Comparison of ENCODE assay signal across 8 cellular contexts in genomic region chr4:86977621-86978184, GRCh38. TPM values are rescaled to one million over a fixed set of nuclear protein-coding genes. Genes with fewer than 3 reads are reported as not detected.
DNase-seq lines count a peak whose midpoint lies in the region; ATAC-seq and TF ChIP-seq lines count a peak whose summit lies in the region.

No MANE protein-coding gene starts in this region.

- H3K9me3 Mint-ChIP-seq in endothelial cell (ENCODE audit: unreplicated experiment) = no peaks in the 10 kb centered on the region
- H3K9me3 Mint-ChIP-seq in immature natural killer cell = no peaks in the 10 kb centered on the region

- H3K27me3 Mint-ChIP-seq in endothelial cell (ENCODE audit: unreplicated experiment) (peaks cover 4% of the 10 kb centered on the region), immature natural killer cell (ENCODE audit: low read depth in 3 of 3) (no peaks in the 10 kb centered on the region)

- H3K4me1 Mint-ChIP-seq in endothelial cell (ENCODE audit: unreplicated experiment) (peaks cover 33% of the 10 kb centered on the region), immature natural killer cell (peaks cover 39 to 60% of the 10 kb centered on the region in 2 donors)

- no peak for TF ChIP-seq CTCF in endothelial cell (IDR thresholded peaks at IDR 0.05; ENCODE audit: unreplicated experiment)

- H3K4me3 Mint-ChIP-seq in endothelial cell (ENCODE audit: unreplicated experiment) (no peak overlapping the region), immature natural killer cell (no peak overlapping the region)

- H3K36me3 Mint-ChIP-seq in endothelial cell (ENCODE audit: low read depth, unreplicated experiment) (peaks cover 13% of the 10 kb centered on the region), immature natural killer cell (peaks cover 5 to 6% (median 6%) of the 10 kb centered on the region in 3 donors)

- ATAC-seq in GM19372 (IDR thresholded peaks at IDR 0.05; ENCODE audit: low read depth, unreplicated experiment) (peak; percentile 64), HG03196 (IDR thresholded peaks at IDR 0.05; ENCODE audit: unreplicated experiment) (peak; percentile 90), SK-N-SH treated with all-trans-retinoic acid at 6 μM for 48 hours (peak; percentile 77)

- DNase-seq in DMS153 treated with DMSO at 0.1 percent for 48 hours (lab: John Stamatoyannopoulos, UW; ENCODE audit: unreplicated experiment) = peak; percentile 52
- DNase-seq in iris pigment epithelial cell (ENCODE audit: low read depth) = peak; percentile 87
- no peak for DNase-seq in endothelial cell (ENCODE audit: low spot score)
- no peak for DNase-seq in immature natural killer cell
- DNase-seq in NCI-H526 (lab: John Stamatoyannopoulos, UW) = no peak

- H3K27ac Mint-ChIP-seq in endothelial cell (ENCODE audit: unreplicated experiment) (no peak overlapping the region), immature natural killer cell (peak overlapping the region in 1 of 6 donors; percentile 78)

TF ChIP-seq in SK-N-SH treated with all-trans-retinoic acid at 6 μM for 48 hours, 23 proteins besides CTCF, POLR2A, EP300 and RAD21:
- TF ChIP-seq ZNF70 (CRISPR knock-in tag; IDR thresholded peaks at IDR 0.05) (no peak), PATZ1 (CRISPR knock-in tag; IDR thresholded peaks at IDR 0.05; ENCODE audit: borderline replicate concordance) (no peak), ZC3H10 (CRISPR knock-in tag; IDR thresholded peaks at IDR 0.05) (no peak), GLIS3 (CRISPR knock-in tag; IDR thresholded peaks at IDR 0.05) (no peak), BACH2 (CRISPR knock-in tag; IDR thresholded peaks at IDR 0.05; ENCODE audit: borderline replicate concordance) (no peak), RARB (CRISPR knock-in tag; IDR thresholded peaks at IDR 0.05) (no peak)
- TF ChIP-seq, protein P1, sequence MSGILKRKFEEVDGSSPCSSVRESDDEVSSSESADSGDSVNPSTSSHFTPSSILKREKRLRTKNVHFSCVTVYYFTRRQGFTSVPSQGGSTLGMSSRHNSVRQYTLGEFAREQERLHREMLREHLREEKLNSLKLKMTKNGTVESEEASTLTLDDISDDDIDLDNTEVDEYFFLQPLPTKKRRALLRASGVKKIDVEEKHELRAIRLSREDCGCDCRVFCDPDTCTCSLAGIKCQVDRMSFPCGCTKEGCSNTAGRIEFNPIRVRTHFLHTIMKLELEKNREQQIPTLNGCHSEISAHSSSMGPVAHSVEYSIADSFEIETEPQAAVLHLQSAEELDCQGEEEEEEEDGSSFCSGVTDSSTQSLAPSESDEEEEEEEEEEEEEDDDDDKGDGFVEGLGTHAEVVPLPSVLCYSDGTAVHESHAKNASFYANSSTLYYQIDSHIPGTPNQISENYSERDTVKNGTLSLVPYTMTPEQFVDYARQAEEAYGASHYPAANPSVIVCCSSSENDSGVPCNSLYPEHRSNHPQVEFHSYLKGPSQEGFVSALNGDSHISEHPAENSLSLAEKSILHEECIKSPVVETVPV (CRISPR knock-in tag; IDR thresholded peaks at IDR 0.05) = no peak
- TF ChIP-seq, protein P2, sequence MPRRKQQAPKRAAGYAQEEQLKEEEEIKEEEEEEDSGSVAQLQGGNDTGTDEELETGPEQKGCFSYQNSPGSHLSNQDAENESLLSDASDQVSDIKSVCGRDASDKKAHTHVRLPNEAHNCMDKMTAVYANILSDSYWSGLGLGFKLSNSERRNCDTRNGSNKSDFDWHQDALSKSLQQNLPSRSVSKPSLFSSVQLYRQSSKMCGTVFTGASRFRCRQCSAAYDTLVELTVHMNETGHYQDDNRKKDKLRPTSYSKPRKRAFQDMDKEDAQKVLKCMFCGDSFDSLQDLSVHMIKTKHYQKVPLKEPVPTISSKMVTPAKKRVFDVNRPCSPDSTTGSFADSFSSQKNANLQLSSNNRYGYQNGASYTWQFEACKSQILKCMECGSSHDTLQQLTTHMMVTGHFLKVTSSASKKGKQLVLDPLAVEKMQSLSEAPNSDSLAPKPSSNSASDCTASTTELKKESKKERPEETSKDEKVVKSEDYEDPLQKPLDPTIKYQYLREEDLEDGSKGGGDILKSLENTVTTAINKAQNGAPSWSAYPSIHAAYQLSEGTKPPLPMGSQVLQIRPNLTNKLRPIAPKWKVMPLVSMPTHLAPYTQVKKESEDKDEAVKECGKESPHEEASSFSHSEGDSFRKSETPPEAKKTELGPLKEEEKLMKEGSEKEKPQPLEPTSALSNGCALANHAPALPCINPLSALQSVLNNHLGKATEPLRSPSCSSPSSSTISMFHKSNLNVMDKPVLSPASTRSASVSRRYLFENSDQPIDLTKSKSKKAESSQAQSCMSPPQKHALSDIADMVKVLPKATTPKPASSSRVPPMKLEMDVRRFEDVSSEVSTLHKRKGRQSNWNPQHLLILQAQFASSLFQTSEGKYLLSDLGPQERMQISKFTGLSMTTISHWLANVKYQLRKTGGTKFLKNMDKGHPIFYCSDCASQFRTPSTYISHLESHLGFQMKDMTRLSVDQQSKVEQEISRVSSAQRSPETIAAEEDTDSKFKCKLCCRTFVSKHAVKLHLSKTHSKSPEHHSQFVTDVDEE (CRISPR knock-in tag; IDR thresholded peaks at IDR 0.05) = no peak

RNA-seq across cellular contexts. Expression of gene AFF1, which starts 42.9 kb away (rescaled TPM):
- total RNA-seq in endothelial cell (ENCODE audit: unreplicated experiment) = 93.1 TPM
- 10 to 100 TPM; 10.1 to 35.3 (median 13.9) TPM for polyA plus RNA-seq in immature natural killer cell

Comparison
In these comparisons a context has a peak if more than half of its experiments do, and no peak if none do; other contexts are left out.
1. DNase-seq: peak in DMS153 treated with DMSO at 0.1 percent for 48 hours (single experiment) and iris pigment epithelial cell (single experiment); none in endothelial cell (single experiment), immature natural killer cell (0 of 3) and NCI-H526 (0 of 2).
2. Peak in every context shown above with its lines, with median percentiles within 50 percentile points of each other: ATAC-seq.